In genomic region chr6:31547727-31548422, GRCh38 we compare ENCODE assay signal across 8 cellular contexts. TPM values are rescaled to one million over a fixed set of nuclear protein-coding genes. Genes with fewer than 3 reads are reported as not detected.
DNase-seq lines count a peak whose midpoint lies in the region; ATAC-seq, FAIRE-seq and TF ChIP-seq lines count a peak whose summit lies in the region.

No MANE protein-coding gene starts in this region.

- no peaks in the 10 kb centered on the region for H3K27me3 ChIP-seq in CD4-positive, CD25-positive, alpha-beta regulatory T cell (ENCODE audit: control insufficient read depth, insufficient read depth, low read length)
- H3K27me3 ChIP-seq in NT2/D1 (ENCODE audit: insufficient read depth, insufficient read length) (no peaks in the 10 kb centered on the region), H1 (replicated peaks in 1 of 4; ENCODE audit: control insufficient read depth in 3 of 4, extremely low read depth in 1 of 4, insufficient read depth in 3 of 4, low read length in 3 of 4) (no peaks in the 10 kb centered on the region)

- H2BK5ac ChIP-seq in H1 (ENCODE audit: low read depth, low read length), result no peak overlapping the region

- no peak overlapping the region for H3K18ac ChIP-seq in H1 (ENCODE audit: extremely low read depth, low read length)

- no peak overlapping the region for H3K4ac ChIP-seq in H1 (replicated peaks; ENCODE audit: insufficient read length, low read depth, low read length)

- peak overlapping the region; percentile 84 to 98 (median 94) for H3K4me3 Mint-ChIP-seq in CD4-positive, CD25-positive, alpha-beta regulatory T cell
- H3K4me3 Mint-ChIP-seq in neural crest cell, result peak overlapping the region; percentile 87

- H2BK20ac ChIP-seq in H1 (ENCODE audit: low read length), result no peak overlapping the region; the same call in 1 of the 2 replicates

- H2BK120ac ChIP-seq in H1 (replicated peaks; ENCODE audit: low read depth, low read length), result no peak overlapping the region

- peaks cover 0 to 15% of the 10 kb centered on the region in 2 experiments; a peak in 1 of 4 replicates for H3K79me2 ChIP-seq in H1 (ENCODE audit: control insufficient read depth in 1 of 2, insufficient read depth in 2 of 2, low read length in 2 of 2)

- H3K4me3 ChIP-seq in CD4-positive, CD25-positive, alpha-beta regulatory T cell (ENCODE audit: low read depth, low read length), result peak overlapping the region; percentile 95
- H3K4me3 ChIP-seq in NT2/D1 (ENCODE audit: insufficient read length, low read depth) (peak overlapping the region; percentile 40), H1 (ENCODE audit: extremely low read depth in 1 of 4, insufficient read depth in 2 of 4, low read depth in 3 of 4, low read length in 4 of 4) (peak overlapping the region; percentile 33 to 70 (median 51); a peak in 6 of 8 replicates)

- peaks cover 5% of the 10 kb centered on the region for H3K27me3 Mint-ChIP-seq in CD4-positive, CD25-positive, alpha-beta regulatory T cell
- H3K27me3 Mint-ChIP-seq in neural crest cell (ENCODE audit: low read depth), result no peaks in the 10 kb centered on the region

- peak overlapping the region; percentile 93 for H3K27ac ChIP-seq in CD4-positive, CD25-positive, alpha-beta regulatory T cell (ENCODE audit: insufficient read depth, low read length, poor library complexity, severe bottlenecking)
- no peak overlapping the region; the same call in 1 of the 2 replicates for H3K27ac ChIP-seq in H1 (ENCODE audit: low read depth, low read length)

- WGBS in H1 (ENCODE audit: extremely low coverage in 1 of 2, insufficient coverage in 1 of 2, insufficient read length in 1 of 2, insufficient replicate concordance in 2 of 2, low coverage in 1 of 2, low lambda C conversion rate in 2 of 2, missing lambda C conversion rate in 1 of 2), 2 experiments, result 87 to 100% methylated on average over 1 to 23 of the region's 23 CpGs

- peaks cover 4% of the 10 kb centered on the region for H3K36me3 Mint-ChIP-seq in CD4-positive, CD25-positive, alpha-beta regulatory T cell
- no peaks in the 10 kb centered on the region for H3K36me3 Mint-ChIP-seq in neural crest cell (ENCODE audit: low read depth)

- H3K9me3 Mint-ChIP-seq in CD4-positive, CD25-positive, alpha-beta regulatory T cell, result no peaks in the 10 kb centered on the region
- no peaks in the 10 kb centered on the region for H3K9me3 Mint-ChIP-seq in neural crest cell

- peaks cover 5 to 52% (median 35%) of the 10 kb centered on the region in 4 donors for H3K4me1 Mint-ChIP-seq in CD4-positive, CD25-positive, alpha-beta regulatory T cell
- peaks cover 41% of the 10 kb centered on the region for H3K4me1 Mint-ChIP-seq in neural crest cell

- POLR2A ChIA-PET in H1 (lab: Charles Lee; ENCODE audit: partially characterized antibody), result interaction anchor here (0.6 to 18.4 kb wide), 25 partner anchors 7 to 1222 kb away, joined by 3 to 428 read pairs (median 4); partner anchors contain the start of genes BAG6, C6orf47, GPANK1 and LST1

- H2BK15ac ChIP-seq in H1 (ENCODE audit: low read length), result no peak overlapping the region

- TF ChIP-seq EP300 in H1 (IDR thresholded peaks at IDR 0.05; ENCODE audit: borderline replicate concordance in 1 of 2, low read depth in 2 of 2, low read length in 2 of 2), result no peak

- H3K4me1 ChIP-seq in CD4-positive, CD25-positive, alpha-beta regulatory T cell (ENCODE audit: control insufficient read depth, insufficient read depth, low read length, poor library complexity, severe bottlenecking), result peaks cover 22% of the 10 kb centered on the region
- H3K4me1 ChIP-seq in NT2/D1 (ENCODE audit: insufficient read depth, insufficient read length) (peaks cover 7% of the 10 kb centered on the region), H1 (replicated peaks in 1 of 4; ENCODE audit: control insufficient read depth in 3 of 4, insufficient read depth in 4 of 4, low read length in 3 of 4) (peaks cover 0 to 8% (median 5%) of the 10 kb centered on the region in 4 experiments; a peak in 5 of 7 replicates)

- no peak overlapping the region for H4K5ac ChIP-seq in H1 (ENCODE audit: insufficient read length, low read depth, low read length)

- H3K9me3 ChIP-seq in CD4-positive, CD25-positive, alpha-beta regulatory T cell (ENCODE audit: control insufficient read depth in 2 of 2, low read length in 2 of 2), result no peaks in the 10 kb centered on the region
- H3K9me3 ChIP-seq in NT2/D1 (ENCODE audit: insufficient read depth, low read length), result no peaks in the 10 kb centered on the region
- no peaks in the 10 kb centered on the region for H3K9me3 ChIP-seq in H1 (ENCODE audit: insufficient read depth in 2 of 2, low read depth in 1 of 2, low read length in 1 of 2)

- CTCF ChIA-PET in H1 (lab: Charles Lee; ENCODE audit: partially characterized antibody), result interaction anchor here (0.6 to 24.7 kb wide), 8 partner anchors 17 to 96 kb away, joined by 3 to 613 read pairs (median 6); partner anchors contain the start of genes LST1, LTB, NCR3 and TNF

- peak overlapping the region in 2 of 3 donors; percentile 96 for H3K27ac Mint-ChIP-seq in CD4-positive, CD25-positive, alpha-beta regulatory T cell
- H3K27ac Mint-ChIP-seq in neural crest cell (ENCODE audit: unreplicated experiment), result peak overlapping the region; percentile 91

- no peak for TF ChIP-seq RAD21 in H1 (IDR thresholded peaks at IDR 0.05 in 1 of 2, conservative IDR thresholded peaks at IDR 0.05 in 1 of 2; ENCODE audit: low read depth in 2 of 2, low read length in 2 of 2)

- DNase-seq in CD4-positive, CD25-positive, alpha-beta regulatory T cell, result no peak
- DNase-seq in NT2/D1 (ENCODE audit: low read depth, low spot score) (no peak), H1 (ENCODE audit: low read depth in 1 of 2, low spot score in 2 of 2) (no peak), neural crest cell (ENCODE audit: low read depth, low spot score) (no peak), kidney tubule cell (ENCODE audit: low spot score) (no peak), KBM-7 (no peak), D341Med (ENCODE audit: low spot score) (no peak)

- H2AK5ac ChIP-seq in H1 (ENCODE audit: low read depth, low read length), result no peak overlapping the region

- H3K36me3 ChIP-seq in CD4-positive, CD25-positive, alpha-beta regulatory T cell (ENCODE audit: control insufficient read depth, insufficient read depth, low read length), result no peaks in the 10 kb centered on the region
- H3K36me3 ChIP-seq in NT2/D1 (ENCODE audit: insufficient read depth, insufficient read length, low read length) (peaks cover 28% of the 10 kb centered on the region), H1 (ENCODE audit: control insufficient read depth in 2 of 4, insufficient read depth in 4 of 4, low read length in 3 of 4) (peaks cover 0 to 4% (median 3%) of the 10 kb centered on the region in 4 experiments; a peak in 4 of 8 replicates)

- no peak overlapping the region for H3K14ac ChIP-seq in H1 (ENCODE audit: insufficient read length)

- no peak for FAIRE-seq in H1 (lab: Jason Lieb, UNC)

- ATAC-seq in CD4-positive, CD25-positive, alpha-beta regulatory T cell (ENCODE audit: low read depth in 2 of 2), result no peak
- no peak for ATAC-seq in HG03571 (IDR thresholded peaks at IDR 0.05; ENCODE audit: unreplicated experiment)

- peaks cover 2% of the 10 kb centered on the region; the same call in 1 of the 2 replicates for H3K23me2 ChIP-seq in H1 (ENCODE audit: low read depth, low read length)

- no peak for TF ChIP-seq POLR2A in H1 (IDR thresholded peaks at IDR 0.05; ENCODE audit: control extremely low read depth in 1 of 2, low read depth in 2 of 2, low read length in 2 of 2)

- H2BK12ac ChIP-seq in H1 (ENCODE audit: low read depth, low read length), result no peak overlapping the region

- no peak for TF ChIP-seq CTCF in H1 (IDR thresholded peaks at IDR 0.05; ENCODE audit: control extremely low read depth in 1 of 3, insufficient read depth in 1 of 3, low read depth in 1 of 3, low read length in 3 of 3)
- TF ChIP-seq CTCF in neural crest cell (conservative IDR thresholded peaks at IDR 0.05), result no peak

- H4K8ac ChIP-seq in H1 (ENCODE audit: extremely low read depth, insufficient read depth, low read length), result peak overlapping the region; percentile 83

- no peaks in the 10 kb centered on the region for H4K20me1 ChIP-seq in H1 (replicated peaks in 1 of 2; ENCODE audit: control insufficient read depth in 1 of 2, insufficient read depth in 2 of 2, low read length in 2 of 2)

- peak overlapping the region; percentile 32 to 84 for H3K4me2 ChIP-seq in H1 (ENCODE audit: insufficient read depth in 1 of 2, low read depth in 2 of 2, low read length in 2 of 2)

- H4K91ac ChIP-seq in H1 (replicated peaks; ENCODE audit: insufficient read length, low read length), result peak overlapping the region; percentile 67

- H3K56ac ChIP-seq in H1 (replicated peaks; ENCODE audit: insufficient read length, low read depth, low read length), result no peak overlapping the region

- in situ Hi-C loops in KBM-7 (cut with MboI; ENCODE audit: low pct_unique_long_range_greater_than_20kb, low sequenced_read_pairs), result no loop called here

- no peak overlapping the region for H2AFZ ChIP-seq in H1 (ENCODE audit: low read length)

- no peak overlapping the region for H3K23ac ChIP-seq in H1 (ENCODE audit: insufficient read length)

- H3K79me1 ChIP-seq in H1 (ENCODE audit: low read depth, low read length), result no peaks in the 10 kb centered on the region; the same call in 1 of the 2 replicates

- H3K9ac ChIP-seq in NT2/D1 (ENCODE audit: insufficient read length, low read depth) (peak overlapping the region; percentile 76), H1 (replicated peaks in 1 of 4; ENCODE audit: extremely low read depth in 1 of 4, low read depth in 3 of 4, low read length in 3 of 4) (peak overlapping the region in 2 of 4 experiments; percentile 27 to 46; a peak in 3 of 7 replicates)

RNA-seq across cellular contexts. Expression of gene NFKBIL1, which starts 0.5 kb away (rescaled TPM):
- total RNA-seq in CD4-positive, CD25-positive, alpha-beta regulatory T cell, result 4.6 TPM
- polyA plus RNA-seq in CD4-positive, CD25-positive, alpha-beta regulatory T cell, result 1 to 10 TPM; 4.7 to 9.4 (median 6.9) TPM
- total RNA-seq in H1 (2021; fragmentation: NEBNext Ultra II Directional; extraction: Animal tissue kit (Norgen Biotek cat#: 25700)), result 10.8 and 11.2 TPM in 2 replicates
- 7.5 and 17.0 TPM in 2 replicates for polyA plus RNA-seq in H1 (2011; rRNA removed)
- 11.8 TPM for polyA plus RNA-seq in H1 (2011; cell fraction: cytosol; rRNA removed)
- polyA plus RNA-seq in H1 (2011; cell fraction: nucleus; rRNA removed), result 20.7 TPM
- 6.7 to 13.7 TPM (median 12.1 TPM) in 4 replicates for polyA plus RNA-seq in H1 (2012, experiment 1 of 2)
- 9.5 TPM for polyA plus RNA-seq in H1 (2012, experiment 2 of 2)
- 10.1 TPM for polyA plus RNA-seq in H1 (2013, experiment 1 of 2)
- polyA plus RNA-seq in H1 (2013, experiment 2 of 2), result 11.0 TPM
- 1.8 and 2.6 TPM in 2 replicates for polyA minus RNA-seq in H1 (2011; rRNA and poly(A)+ RNA removed)
- polyA minus RNA-seq in H1 (2011; cell fraction: cytosol; rRNA and poly(A)+ RNA removed), result 6.5 TPM
- 10.5 TPM for polyA minus RNA-seq in H1 (2011; cell fraction: nucleus; rRNA and poly(A)+ RNA removed)
- 25.7 and 28.6 TPM in 2 replicates for total RNA-seq in neural crest cell

RNA-seq across cellular contexts. Expression of gene ATP6V1G2, which starts 1.5 kb away (rescaled TPM):
- 3.9 TPM for total RNA-seq in CD4-positive, CD25-positive, alpha-beta regulatory T cell
- polyA plus RNA-seq in CD4-positive, CD25-positive, alpha-beta regulatory T cell, result 1 to 10 TPM; 1.1 to 1.8 (median 1.3) TPM
- 2.9 and 3.0 TPM in 2 replicates for total RNA-seq in H1 (2021; fragmentation: NEBNext Ultra II Directional; extraction: Animal tissue kit (Norgen Biotek cat#: 25700))
- polyA plus RNA-seq in H1 (2011; rRNA removed), result 5.1 and 5.7 TPM in 2 replicates
- 6.9 TPM for polyA plus RNA-seq in H1 (2011; cell fraction: cytosol; rRNA removed)
- polyA plus RNA-seq in H1 (2011; cell fraction: nucleus; rRNA removed), result 5.4 TPM
- polyA plus RNA-seq in H1 (2012, experiment 1 of 2), result 3.6 to 4.9 TPM (median 3.7 TPM) in 4 replicates
- polyA plus RNA-seq in H1 (2012, experiment 2 of 2), result 3.7 TPM
- 2.8 TPM for polyA plus RNA-seq in H1 (2013, experiment 1 of 2)
- 2.8 TPM for polyA plus RNA-seq in H1 (2013, experiment 2 of 2)
- polyA minus RNA-seq in H1 (2011; rRNA and poly(A)+ RNA removed), result 2.4 and 2.8 TPM in 2 replicates
- 0.73 TPM for polyA minus RNA-seq in H1 (2011; cell fraction: cytosol; rRNA and poly(A)+ RNA removed)
- polyA minus RNA-seq in H1 (2011; cell fraction: nucleus; rRNA and poly(A)+ RNA removed), result 1.3 TPM
- total RNA-seq in neural crest cell, result 3.3 and 5.1 TPM in 2 replicates

RNA-seq across cellular contexts. Expression of gene DDX39B, which starts 6.1 kb away (rescaled TPM):
- 603 TPM for total RNA-seq in CD4-positive, CD25-positive, alpha-beta regulatory T cell
- polyA plus RNA-seq in CD4-positive, CD25-positive, alpha-beta regulatory T cell, result 100 to 1,000 TPM; 105 to 116 (median 110) TPM
- 780 and 794 TPM in 2 replicates for total RNA-seq in H1 (2021; fragmentation: NEBNext Ultra II Directional; extraction: Animal tissue kit (Norgen Biotek cat#: 25700))
- 896 and 1,164 TPM in 2 replicates for polyA plus RNA-seq in H1 (2011; rRNA removed)
- 1,131 TPM for polyA plus RNA-seq in H1 (2011; cell fraction: cytosol; rRNA removed)
- polyA plus RNA-seq in H1 (2011; cell fraction: nucleus; rRNA removed), result 968 TPM
- 715 to 1,033 TPM (median 930 TPM) in 4 replicates for polyA plus RNA-seq in H1 (2012, experiment 1 of 2)
- 495 TPM for polyA plus RNA-seq in H1 (2012, experiment 2 of 2)
- polyA plus RNA-seq in H1 (2013, experiment 1 of 2), result 439 TPM
- polyA plus RNA-seq in H1 (2013, experiment 2 of 2), result 386 TPM
- 1,289 and 1,481 TPM in 2 replicates for polyA minus RNA-seq in H1 (2011; rRNA and poly(A)+ RNA removed)
- 430 TPM for polyA minus RNA-seq in H1 (2011; cell fraction: cytosol; rRNA and poly(A)+ RNA removed)
- polyA minus RNA-seq in H1 (2011; cell fraction: nucleus; rRNA and poly(A)+ RNA removed), result 481 TPM
- total RNA-seq in neural crest cell, result 836 and 881 TPM in 2 replicates

RNA-seq across cellular contexts. Expression of gene MCCD1, which starts 19.1 kb away (rescaled TPM):
- not detected for total RNA-seq in CD4-positive, CD25-positive, alpha-beta regulatory T cell
- not detected for polyA plus RNA-seq in CD4-positive, CD25-positive, alpha-beta regulatory T cell
- not detected in 2 replicates for total RNA-seq in H1 (2021; fragmentation: NEBNext Ultra II Directional; extraction: Animal tissue kit (Norgen Biotek cat#: 25700))
- not detected in 2 replicates for polyA plus RNA-seq in H1 (2011; rRNA removed)
- polyA plus RNA-seq in H1 (2011; cell fraction: cytosol; rRNA removed), result not detected
- not detected for polyA plus RNA-seq in H1 (2011; cell fraction: nucleus; rRNA removed)
- polyA plus RNA-seq in H1 (2012, experiment 1 of 2), result not detected in 4 replicates
- not detected for polyA plus RNA-seq in H1 (2012, experiment 2 of 2)
- not detected for polyA plus RNA-seq in H1 (2013, experiment 1 of 2)
- not detected for polyA plus RNA-seq in H1 (2013, experiment 2 of 2)
- not detected in 2 replicates for polyA minus RNA-seq in H1 (2011; rRNA and poly(A)+ RNA removed)
- polyA minus RNA-seq in H1 (2011; cell fraction: cytosol; rRNA and poly(A)+ RNA removed), result not detected
- not detected for polyA minus RNA-seq in H1 (2011; cell fraction: nucleus; rRNA and poly(A)+ RNA removed)
- not detected in 2 replicates for total RNA-seq in neural crest cell

RNA-seq across cellular contexts. Expression of gene LTA, which starts 24.2 kb away (rescaled TPM):
- 15.6 TPM for total RNA-seq in CD4-positive, CD25-positive, alpha-beta regulatory T cell
- 10 to 100 TPM; 12.8 to 20.0 (median 13.9) TPM for polyA plus RNA-seq in CD4-positive, CD25-positive, alpha-beta regulatory T cell
- not detected in 2 replicates for total RNA-seq in H1 (2021; fragmentation: NEBNext Ultra II Directional; extraction: Animal tissue kit (Norgen Biotek cat#: 25700))
- polyA plus RNA-seq in H1 (2011; rRNA removed), result not detected in 2 replicates
- polyA plus RNA-seq in H1 (2011; cell fraction: cytosol; rRNA removed), result 0.05 TPM
- polyA plus RNA-seq in H1 (2011; cell fraction: nucleus; rRNA removed), result 0.21 TPM
- not detected in 4 replicates for polyA plus RNA-seq in H1 (2012, experiment 1 of 2)
- polyA plus RNA-seq in H1 (2012, experiment 2 of 2), result not detected
- polyA plus RNA-seq in H1 (2013, experiment 1 of 2), result 0.08 TPM
- not detected for polyA plus RNA-seq in H1 (2013, experiment 2 of 2)
- not detected in 2 replicates for polyA minus RNA-seq in H1 (2011; rRNA and poly(A)+ RNA removed)
- polyA minus RNA-seq in H1 (2011; cell fraction: cytosol; rRNA and poly(A)+ RNA removed), result not detected
- not detected for polyA minus RNA-seq in H1 (2011; cell fraction: nucleus; rRNA and poly(A)+ RNA removed)
- 0.26 and 0.36 TPM in 2 replicates for total RNA-seq in neural crest cell

Comparison
In these comparisons a context has a peak if more than half of its experiments do, and no peak if none do; other contexts are left out.
1. H3K4me3 ChIP-seq: peak in every context shown above with its lines; median percentile 95 in CD4-positive, CD25-positive, alpha-beta regulatory T cell; 51 in H1; 40 in NT2/D1.